Comparison of ENCODE assay signal across 1 cellular context in genomic region chr6:135299256-135299655, GRCh38.
TF ChIP-seq lines count a peak whose summit lies in the region.

No MANE protein-coding gene starts in this region.

TF ChIP-seq in K562, 482 proteins besides CTCF, POLR2A, EP300 and RAD21 (continued from another document and continues in another):
- TF ChIP-seq ZNF407 (IDR thresholded peaks at IDR 0.05; ENCODE audit: low read depth) = no peak
- no peak for TF ChIP-seq MYC (IDR thresholded peaks at IDR 0.05; ENCODE audit: low read depth, low read length)
- no peak for TF ChIP-seq MYC (CRISPR knock-in tag; IDR thresholded peaks at IDR 0.05; ENCODE audit: borderline replicate concordance, low read depth)
- no peak for TF ChIP-seq CC2D1A (IDR thresholded peaks at IDR 0.05)
- no peak for TF ChIP-seq HDAC1 (IDR thresholded peaks at IDR 0.05)
- TF ChIP-seq ZNF583 (CRISPR knock-in tag; IDR thresholded peaks at IDR 0.05) = no peak
- TF ChIP-seq FIP1L1 (IDR thresholded peaks at IDR 0.05; ENCODE audit: low read depth, low read length, poor library complexity, severe bottlenecking) = no peak
- TF ChIP-seq FOXJ3 (CRISPR knock-in tag; IDR thresholded peaks at IDR 0.05) = no peak
- no peak for TF ChIP-seq ILK (tag; IDR thresholded peaks at IDR 0.05; ENCODE audit: borderline replicate concordance, low read depth)
- no peak for TF ChIP-seq BRF2 (IDR thresholded peaks at IDR 0.05; ENCODE audit: borderline replicate concordance, insufficient read depth, insufficient read length)
- TF ChIP-seq EGR1 (conservative IDR thresholded peaks at IDR 0.05) = peak; percentile 73
- TF ChIP-seq NBN (IDR thresholded peaks at IDR 0.05; ENCODE audit: low read depth) = no peak
- TF ChIP-seq TFAM (CRISPR knock-in tag; conservative IDR thresholded peaks at IDR 0.05) = no peak
- TF ChIP-seq CBFA2T2 (conservative IDR thresholded peaks at IDR 0.05) = no peak
- no peak for TF ChIP-seq KDM5B (IDR thresholded peaks at IDR 0.05; ENCODE audit: insufficient replicate concordance, low read depth, low read length)
- no peak for TF ChIP-seq MAX (CRISPR knock-in tag; IDR thresholded peaks at IDR 0.05)
- no peak for TF ChIP-seq TBP (optimal IDR thresholded peaks at IDR 0.05; ENCODE audit: low read depth, low read length)
- TF ChIP-seq ETV1 (tag; conservative IDR thresholded peaks at IDR 0.05; ENCODE audit: low read depth) = no peak
- TF ChIP-seq NFIC (IDR thresholded peaks at IDR 0.05) = no peak
- no peak for TF ChIP-seq ZBTB34 (CRISPR knock-in tag; IDR thresholded peaks at IDR 0.05)
- TF ChIP-seq ZKSCAN1 (IDR thresholded peaks at IDR 0.05; ENCODE audit: low read depth, low read length) = no peak
- TF ChIP-seq TCFL5 (CRISPR knock-in tag; conservative IDR thresholded peaks at IDR 0.05) = no peak
- TF ChIP-seq RBM39 (optimal IDR thresholded peaks at IDR 0.05; ENCODE audit: low read depth, low read length) = no peak
- no peak for TF ChIP-seq PKNOX1 (IDR thresholded peaks at IDR 0.05)
- TF ChIP-seq GATAD2A (IDR thresholded peaks at IDR 0.05) = no peak
- TF ChIP-seq ZNF655 (CRISPR knock-in tag; IDR thresholded peaks at IDR 0.05) = no peak
- TF ChIP-seq EHMT2 (IDR thresholded peaks at IDR 0.05) = no peak
- no peak for TF ChIP-seq TSC22D4 (tag; IDR thresholded peaks at IDR 0.05)
- no peak for TF ChIP-seq BACH1 (tag; IDR thresholded peaks at IDR 0.05)
- no peak for TF ChIP-seq KLF6 (CRISPR knock-in tag; IDR thresholded peaks at IDR 0.05; ENCODE audit: borderline replicate concordance)
- TF ChIP-seq ZBTB17 (CRISPR knock-in tag; IDR thresholded peaks at IDR 0.05) = no peak
- no peak for TF ChIP-seq IRF2 (CRISPR knock-in tag; IDR thresholded peaks at IDR 0.05)
- TF ChIP-seq HNRNPUL1 (IDR thresholded peaks at IDR 0.05; ENCODE audit: low read length) = no peak
- TF ChIP-seq SMARCE1 (IDR thresholded peaks at IDR 0.05) = peak; percentile 55; the same call in 1 of the 2 replicates
- no peak for TF ChIP-seq STAT6 (CRISPR knock-in tag; IDR thresholded peaks at IDR 0.05)
- TF ChIP-seq PCBP1 (IDR thresholded peaks at IDR 0.05; ENCODE audit: low read depth, low read length, poor library complexity, severe bottlenecking) = no peak
- TF ChIP-seq SOX6 (IDR thresholded peaks at IDR 0.05) = 0 out of 2 replicates have a peak, but pooled peaks have one; percentile 26
- TF ChIP-seq TCF3 (CRISPR knock-in tag; IDR thresholded peaks at IDR 0.05) = no peak
- TF ChIP-seq ATF3 (IDR thresholded peaks at IDR 0.05) = 0 out of 2 replicates have a peak, but pooled peaks have one; percentile 40
- no peak for TF ChIP-seq ATF3 (CRISPR knock-in tag; conservative IDR thresholded peaks at IDR 0.05)
- no peak for TF ChIP-seq CBFB (CRISPR knock-in tag; IDR thresholded peaks at IDR 0.05)
- TF ChIP-seq RBM22 (IDR thresholded peaks at IDR 0.05; ENCODE audit: low read depth, low read length, poor library complexity, severe bottlenecking) = no peak
- TF ChIP-seq ETV5 (CRISPR knock-in tag; IDR thresholded peaks at IDR 0.05; ENCODE audit: low read depth) = no peak
- no peak for TF ChIP-seq ZNF589 (CRISPR knock-in tag; IDR thresholded peaks at IDR 0.05; ENCODE audit: low read depth)
- no peak for TF ChIP-seq DACH1 (IDR thresholded peaks at IDR 0.05; ENCODE audit: partially characterized antibody)
- no peak for TF ChIP-seq SMAD2 (IDR thresholded peaks at IDR 0.05; ENCODE audit: low read depth, low read length)
- TF ChIP-seq ZMIZ1 (IDR thresholded peaks at IDR 0.05; ENCODE audit: low read depth in 2 of 2, low read length in 2 of 2) = no peak
- no peak for TF ChIP-seq ZNF551 (CRISPR knock-in tag; IDR thresholded peaks at IDR 0.05)
- TF ChIP-seq ZNF561 (CRISPR knock-in tag; conservative IDR thresholded peaks at IDR 0.05) = no peak
